ENCODE assay signal across 8 cellular contexts in the genomic region with DNA sequence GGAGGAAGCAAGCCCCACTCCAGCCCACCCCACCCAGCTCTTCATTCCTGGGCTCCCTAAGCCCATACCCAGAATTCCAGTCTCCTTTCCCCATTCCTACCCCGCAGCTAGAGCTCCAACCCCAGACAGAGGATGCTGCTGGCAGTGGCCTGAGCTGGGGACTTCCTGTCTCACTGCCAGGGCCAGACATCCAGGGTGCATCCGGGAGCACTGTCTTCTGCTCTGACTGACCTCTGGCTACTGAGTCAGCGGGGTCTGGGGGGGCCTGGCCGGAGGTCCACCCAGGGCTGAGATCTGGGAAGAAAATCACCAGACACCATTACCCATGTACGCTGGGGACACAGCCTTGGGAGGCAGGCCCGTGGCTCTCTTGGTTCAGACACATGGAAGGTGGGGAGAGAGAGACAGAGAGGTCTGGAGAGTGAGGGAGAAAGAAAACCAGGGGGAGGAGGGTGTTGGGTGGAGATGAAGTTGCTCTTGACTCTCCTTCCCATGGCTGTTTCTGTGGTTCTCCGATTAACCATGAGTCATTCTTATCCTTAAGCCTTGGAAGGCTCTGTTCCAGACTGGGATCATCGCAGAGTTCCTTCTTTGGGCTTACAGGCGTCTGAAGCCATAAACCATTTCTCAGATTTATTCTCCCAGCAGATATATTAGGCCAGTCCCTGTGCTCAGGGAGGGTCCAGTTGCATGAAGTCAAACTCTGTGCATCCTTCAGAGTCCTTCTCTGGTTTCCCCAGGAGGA. TPM values are rescaled to one million over a fixed set of nuclear protein-coding genes. Genes with fewer than 3 reads are reported as not detected.
DNase-seq lines count a peak whose midpoint lies in the region; ATAC-seq, FAIRE-seq and TF ChIP-seq lines count a peak whose summit lies in the region.

No MANE protein-coding gene starts in this region.

- FAIRE-seq in HepG2 (lab: Jason Lieb, UNC) = no peak

- peaks cover 9% of the 10 kb centered on the region for H3K27me3 Mint-ChIP-seq in nephron (ENCODE audit: low read depth)

- H2AFZ ChIP-seq in HepG2 (ENCODE audit: low read length) = no peak overlapping the region

- H3K27ac Mint-ChIP-seq in nephron = peak overlapping the region; percentile 64 to 88 (median 74)

- intact Hi-C loops in HepG2 (cut with micrococcal nuclease; ENCODE audit: unreplicated experiment) = no loop called here

- no peak overlapping the region for H3K4me3 Mint-ChIP-seq in nephron

- H3K4me1 Mint-ChIP-seq in nephron = peaks cover 51% of the 10 kb centered on the region

- no peaks in the 10 kb centered on the region for H3K9me3 ChIP-seq in liver (ENCODE audit: control insufficient read depth in 4 of 4, low read length in 3 of 4)
- H3K9me3 ChIP-seq in HepG2 (ENCODE audit: low read length) = no peaks in the 10 kb centered on the region
- no peaks in the 10 kb centered on the region for H3K9me3 ChIP-seq in esophagus (ENCODE audit: control insufficient read depth in 2 of 2, insufficient read depth in 1 of 2, low read depth in 1 of 2, low read length in 1 of 2)

- CTCF ChIA-PET in HepG2 (lab: Yijun Ruan, JAX; ENCODE audit: low intra/inter-chr PET ratio, low total read pairs) = no interaction called here

- BruUV-seq in HepG2 (replicated peaks; lab: Mats Ljungman, UMichigan) = no TSS peak

- TF ChIP-seq CTCF in liver (IDR thresholded peaks at IDR 0.05; ENCODE audit: low read depth, low read length, missing input control) (no peak), HepG2 (CRISPR knock-in tag; IDR thresholded peaks at IDR 0.05) (no peak), nephron (IDR thresholded peaks at IDR 0.05; ENCODE audit: unreplicated experiment in 3 of 3) (no peak)

- no peaks in the 10 kb centered on the region for H3K9me3 Mint-ChIP-seq in nephron

- no peak for TF ChIP-seq POLR2A in HepG2 (IDR thresholded peaks at IDR 0.05; ENCODE audit: insufficient read depth in 1 of 2, low read depth in 2 of 2, low read length in 2 of 2)

- ATAC-seq in HepG2 (no peak), GM18870 (IDR thresholded peaks at IDR 0.05; ENCODE audit: unreplicated experiment) (no peak), GM19023 (IDR thresholded peaks at IDR 0.05; ENCODE audit: unreplicated experiment) (no peak)

- DNase-seq in HepG2 (ENCODE audit: low spot score) = no peak
- no peak for DNase-seq in Ammon's horn (ENCODE audit: low spot score)
- DNase-seq in D341Med (ENCODE audit: low spot score) = no peak

- peaks cover 0 to 7% (median under 1%) of the 10 kb centered on the region in 4 donors for H3K4me1 ChIP-seq in liver (ENCODE audit: control insufficient read depth in 4 of 4, insufficient read depth in 4 of 4, low read length in 3 of 4)
- H3K4me1 ChIP-seq in HepG2 (ENCODE audit: insufficient read depth, low read length) = no peaks in the 10 kb centered on the region
- H3K4me1 ChIP-seq in esophagus (ENCODE audit: control insufficient read depth in 2 of 2, insufficient read depth in 2 of 2, low read length in 1 of 2) = peaks cover 7 to 12% of the 10 kb centered on the region in 2 donors

- no peaks in the 10 kb centered on the region for H3K36me3 Mint-ChIP-seq in nephron (ENCODE audit: low read depth)

- H3K79me2 ChIP-seq in HepG2 (ENCODE audit: insufficient read depth, low read length) = no peaks in the 10 kb centered on the region

- H4K20me1 ChIP-seq in HepG2 (ENCODE audit: insufficient read depth, low read length) = no peaks in the 10 kb centered on the region

- no peak overlapping the region for H3K4me2 ChIP-seq in HepG2 (ENCODE audit: low read depth, low read length)

- H3K9ac ChIP-seq in liver (ENCODE audit: low read depth in 1 of 2, low read length in 2 of 2) (no peak overlapping the region), HepG2 (ENCODE audit: insufficient read depth, low read depth, low read length) (no peak overlapping the region)

- in situ Hi-C loops in HepG2 (cut with HindIII; ENCODE audit: extremely low pct_ligation_motif_present, low pct_unique_long_range_greater_than_20kb) = no loop called here

- no peak for TF ChIP-seq EP300 in HepG2 (IDR thresholded peaks at IDR 0.05; ENCODE audit: low read depth in 2 of 2, low read length in 2 of 2)
- TF ChIP-seq EP300 in HepG2 (CRISPR knock-in tag; IDR thresholded peaks at IDR 0.05; ENCODE audit: borderline replicate concordance) = no peak

- WGBS in liver = 65% methylated on average over 9 of the region's 9 CpGs
- WGBS in HepG2 (ENCODE audit: low lambda C conversion rate) = 28% methylated on average over 7 of the region's 9 CpGs
- 33 to 47% methylated on average over 9 of the region's 9 CpGs for WGBS in esophagus, 2 donors

- H3K27ac ChIP-seq in liver (ENCODE audit: low read depth in 1 of 2, low read length in 2 of 2) (peak overlapping the region; percentile 22 to 50), HepG2 (ENCODE audit: extremely low read length, insufficient read depth, low read length) (no peak overlapping the region), esophagus (ENCODE audit: low read depth in 2 of 2, low read length in 1 of 2) (peak overlapping the region; percentile 66 to 79)

- POLR2A ChIA-PET in HepG2 (lab: Yijun Ruan, JAX) = no interaction called here

- no peak overlapping the region for H3K4me3 ChIP-seq in liver (ENCODE audit: low read depth in 1 of 3, low read length in 3 of 3)
- H3K4me3 ChIP-seq in HepG2 (replicated peaks in 1 of 3; ENCODE audit: insufficient read depth in 1 of 3, low read depth in 2 of 3, low read length in 3 of 3) = no peak overlapping the region
- no peak overlapping the region for H3K4me3 ChIP-seq in esophagus (ENCODE audit: low read depth in 1 of 2, low read length in 2 of 2)

- H3K27me3 ChIP-seq in liver (ENCODE audit: control insufficient read depth in 4 of 4, insufficient read depth in 4 of 4, low read length in 3 of 4) (no peaks in the 10 kb centered on the region), HepG2 (ENCODE audit: control insufficient read depth in 1 of 2, insufficient read depth in 2 of 2, low read length in 2 of 2) (peaks cover 1 to 22% of the 10 kb centered on the region in 2 experiments; a peak in 3 of 5 replicates), esophagus (ENCODE audit: control insufficient read depth in 1 of 2, insufficient read depth in 2 of 2, low read length in 2 of 2) (no peaks in the 10 kb centered on the region)

- no peak for TF ChIP-seq RAD21 in liver (IDR thresholded peaks at IDR 0.05)
- no peak for TF ChIP-seq RAD21 in HepG2 (CRISPR knock-in tag; IDR thresholded peaks at IDR 0.05)

- H3K36me3 ChIP-seq in liver (ENCODE audit: control insufficient read depth in 4 of 4, insufficient read depth in 3 of 4, low read depth in 1 of 4, low read length in 3 of 4) (no peaks in the 10 kb centered on the region), HepG2 (replicated peaks in 1 of 2; ENCODE audit: control insufficient read depth in 1 of 2, insufficient read depth in 2 of 2, low read length in 2 of 2) (no peaks in the 10 kb centered on the region), esophagus (ENCODE audit: control insufficient read depth in 2 of 2, insufficient read depth in 2 of 2, low read length in 1 of 2) (peaks cover 0 to 4% of the 10 kb centered on the region in 2 donors)

RNA-seq across cellular contexts. Expression of gene TSPAN15, which starts 23.6 kb away (rescaled TPM):
- total RNA-seq in liver (1 to 10 TPM; 2.6 to 4.0 TPM), HepG2 (2016; rRNA removed; fragmentation: Illumina TruSeq; extraction: Trizol) (0.27 and 0.34 TPM in 2 replicates)
- polyA plus RNA-seq in liver (1 to 10 TPM; 2.0 to 4.3 TPM), HepG2 (2011; rRNA removed) (3.2 and 5.1 TPM in 2 replicates), esophagus (10 to 100 TPM in 1 of 2 donors, 1 to 10 TPM in 1; 8.0 to 23.8 TPM)
- total RNA-seq in HepG2 (2016; cell fraction: cytosol; rRNA removed; fragmentation: Illumina TruSeq; extraction: Trizol; ENCODE audit: low read depth) = 0.61 and 0.88 TPM in 2 replicates
- total RNA-seq in HepG2 (2016; cell fraction: insoluble cytoplasmic fraction; rRNA removed; fragmentation: Illumina TruSeq; extraction: Trizol) = 0.28 TPM in 2 replicates
- 0.62 and 0.80 TPM in 2 replicates for total RNA-seq in HepG2 (2016; cell fraction: membrane; rRNA removed; fragmentation: Illumina TruSeq; extraction: Trizol)
- 0.28 and 1.2 TPM in 2 replicates for total RNA-seq in HepG2 (2016; cell fraction: nucleus; rRNA removed; fragmentation: Illumina TruSeq; extraction: Trizol)
- polyA plus RNA-seq in HepG2 (2011; cell fraction: cytosol; rRNA removed) = 5.3 and 5.4 TPM in 2 replicates
- polyA plus RNA-seq in HepG2 (2011; cell fraction: nucleus; rRNA removed) = 2.8 and 3.1 TPM in 2 replicates
- 3.9 and 5.4 TPM in 2 replicates for polyA plus RNA-seq in HepG2 (2012)
- 0.62 and 0.84 TPM in 2 replicates for polyA plus RNA-seq in HepG2 (2016; cell fraction: cytosol; fragmentation: Illumina TruSeq; extraction: Trizol; ENCODE audit: low read depth)
- 0.35 and 0.72 TPM in 2 replicates for polyA plus RNA-seq in HepG2 (2016; cell fraction: insoluble cytoplasmic fraction; fragmentation: Illumina TruSeq; extraction: Trizol; ENCODE audit: low read depth)
- polyA plus RNA-seq in HepG2 (2016; cell fraction: membrane; fragmentation: Illumina TruSeq; extraction: Trizol; ENCODE audit: low read depth) = 0.59 and 0.94 TPM in 2 replicates
- 1.5 and 2.6 TPM in 2 replicates for polyA plus RNA-seq in HepG2 (2016; cell fraction: nucleus; fragmentation: Illumina TruSeq; extraction: Trizol; ENCODE audit: insufficient read depth, low read depth)
- 7.5 and 42.0 TPM in 2 replicates for polyA minus RNA-seq in HepG2 (2011; rRNA and poly(A)+ RNA removed; ENCODE audit: low replicate concordance)
- 1.6 and 1.8 TPM in 2 replicates for polyA minus RNA-seq in HepG2 (2011; cell fraction: cytosol; rRNA and poly(A)+ RNA removed)
- polyA minus RNA-seq in HepG2 (2011; cell fraction: nucleus; rRNA and poly(A)+ RNA removed) = 2.8 and 3.5 TPM in 2 replicates

RNA-seq across cellular contexts. Expression of gene TACR2, which starts 58.1 kb away (rescaled TPM):
- total RNA-seq in liver (under 1 TPM in 1 of 2 donors, not detected in 1; 0.08 TPM), HepG2 (2016; rRNA removed; fragmentation: Illumina TruSeq; extraction: Trizol) (not detected in 2 replicates)
- polyA plus RNA-seq in liver (under 1 TPM; 0.12 to 0.18 TPM), HepG2 (2011; rRNA removed) (0.04 TPM in 1 of 2 replicates, not detected in the other), esophagus (1 to 10 TPM; 5.8 to 9.6 TPM)
- total RNA-seq in HepG2 (2016; cell fraction: cytosol; rRNA removed; fragmentation: Illumina TruSeq; extraction: Trizol; ENCODE audit: low read depth) = not detected in 2 replicates
- total RNA-seq in HepG2 (2016; cell fraction: insoluble cytoplasmic fraction; rRNA removed; fragmentation: Illumina TruSeq; extraction: Trizol) = not detected in 2 replicates
- not detected in 2 replicates for total RNA-seq in HepG2 (2016; cell fraction: membrane; rRNA removed; fragmentation: Illumina TruSeq; extraction: Trizol)
- total RNA-seq in HepG2 (2016; cell fraction: nucleus; rRNA removed; fragmentation: Illumina TruSeq; extraction: Trizol) = not detected in 2 replicates
- 0.03 TPM in 2 replicates for polyA plus RNA-seq in HepG2 (2011; cell fraction: cytosol; rRNA removed)
- not detected in 2 replicates for polyA plus RNA-seq in HepG2 (2011; cell fraction: nucleus; rRNA removed)
- not detected in 2 replicates for polyA plus RNA-seq in HepG2 (2012)
- polyA plus RNA-seq in HepG2 (2016; cell fraction: cytosol; fragmentation: Illumina TruSeq; extraction: Trizol; ENCODE audit: low read depth) = not detected in 2 replicates
- polyA plus RNA-seq in HepG2 (2016; cell fraction: insoluble cytoplasmic fraction; fragmentation: Illumina TruSeq; extraction: Trizol; ENCODE audit: low read depth) = not detected in 2 replicates
- not detected in 2 replicates for polyA plus RNA-seq in HepG2 (2016; cell fraction: membrane; fragmentation: Illumina TruSeq; extraction: Trizol; ENCODE audit: low read depth)
- polyA plus RNA-seq in HepG2 (2016; cell fraction: nucleus; fragmentation: Illumina TruSeq; extraction: Trizol; ENCODE audit: insufficient read depth, low read depth) = not detected in 2 replicates
- 0.48 TPM in 1 of 2 replicates, not detected in the other for polyA minus RNA-seq in HepG2 (2011; rRNA and poly(A)+ RNA removed; ENCODE audit: low replicate concordance)
- polyA minus RNA-seq in HepG2 (2011; cell fraction: cytosol; rRNA and poly(A)+ RNA removed) = not detected in 2 replicates
- polyA minus RNA-seq in HepG2 (2011; cell fraction: nucleus; rRNA and poly(A)+ RNA removed) = not detected in 2 replicates
